In the genomic region with DNA sequence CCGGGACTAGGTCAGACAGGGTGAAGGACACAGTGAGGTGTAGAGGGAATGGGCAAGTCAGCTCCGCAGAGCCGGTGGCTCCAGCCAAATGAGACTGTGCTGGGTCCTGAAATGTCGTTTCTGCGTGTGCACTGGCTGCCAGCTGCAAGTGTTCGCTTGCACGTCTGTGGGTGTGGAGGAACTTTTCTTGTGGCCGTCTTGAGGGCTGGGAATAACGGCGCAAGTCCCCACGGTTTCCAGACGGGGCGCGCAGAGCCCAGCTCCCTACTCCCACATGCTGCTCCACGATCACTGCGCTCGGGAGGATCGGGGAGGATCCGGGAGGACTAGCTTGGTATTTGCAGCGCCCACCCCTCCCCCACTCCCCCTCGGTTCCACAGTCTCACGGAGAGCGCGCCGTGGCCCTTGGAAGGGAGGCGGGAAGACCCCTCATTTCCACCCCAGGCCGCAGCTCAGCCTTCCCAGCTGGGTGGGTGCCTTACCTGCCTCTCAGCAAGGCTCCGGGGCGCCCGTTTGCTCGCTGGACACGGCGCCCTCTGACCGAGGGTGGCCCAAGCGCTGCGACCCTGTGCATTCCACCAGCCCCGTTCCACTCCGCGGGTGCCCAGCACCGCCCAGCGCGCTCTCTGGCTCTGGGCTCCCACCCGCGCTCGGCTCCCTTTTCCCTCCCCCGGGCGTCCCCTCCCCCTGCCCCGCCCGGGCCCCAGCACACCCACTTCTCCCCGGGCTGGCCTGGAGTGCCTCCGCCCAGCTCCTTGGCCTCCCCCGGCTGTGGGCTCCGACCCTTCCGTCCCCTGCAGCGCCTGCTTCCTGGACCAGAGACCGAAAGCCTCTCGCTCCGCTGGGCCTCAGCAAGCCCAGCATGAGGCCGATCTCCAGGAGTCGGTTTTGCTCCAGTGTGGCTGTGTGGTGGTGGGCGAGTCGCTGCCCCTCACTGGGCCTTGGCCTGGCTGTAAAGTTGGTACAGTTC, we compare ENCODE assay signal across 9 cellular contexts. TPM values are rescaled to one million over a fixed set of nuclear protein-coding genes. Genes with fewer than 3 reads are reported as not detected.
A peak's percentile ranks its signal among the peaks of the same experiment; 100 is the strongest.
DNase-seq lines count a peak whose midpoint lies in the region; ATAC-seq and TF ChIP-seq lines count a peak whose summit lies in the region.
"Had no signal": no experiment of that assay in that cellular context is flagged by ENCODE, and none has a peak within 500 bp of the region (broad histone marks: within the 10 kb centered on the region; RNA-seq: fewer than 3 reads in every experiment).

Gene KCNE3, minus strand, starts transcription at position 634 of the 970 bp plus-strand sequence. CDS start 9,986 bp downstream, outside the sequence.

- no peaks in the 10 kb centered on the region for H3F3A ChIP-seq in smooth muscle cell (ENCODE audit: low read depth)

- no peaks in the 10 kb centered on the region for H3K9me3 ChIP-seq in smooth muscle cell (replicated peaks; ENCODE audit: low read depth)
- no peaks in the 10 kb centered on the region for H3K9me3 ChIP-seq in CD8-positive, alpha-beta memory T cell (ENCODE audit: low read length)

- H2AFZ ChIP-seq in smooth muscle cell (ENCODE audit: low read depth), result peak within 1 kb of the TSS; percentile 53

- H3K27me3 Mint-ChIP-seq in dendritic cell treated with granulocyte-macrophage colony-stimulating factor and Interleukin-4, amounts not matched to agents 40 ng/mL and 50 ng/mL, for 4 days, result no peaks in the 10 kb centered on the region
- H3K27me3 Mint-ChIP-seq in CD8-positive, alpha-beta memory T cell, result peaks cover 30 to 54% of the 10 kb centered on the region in 2 donors

- H3K9me3 Mint-ChIP-seq in dendritic cell treated with granulocyte-macrophage colony-stimulating factor and Interleukin-4, amounts not matched to agents 40 ng/mL and 50 ng/mL, for 4 days, result no peaks in the 10 kb centered on the region
- no peaks in the 10 kb centered on the region for H3K9me3 Mint-ChIP-seq in CD8-positive, alpha-beta memory T cell

- H3K27me3 ChIP-seq in smooth muscle cell (ENCODE audit: low read depth), result no peaks in the 10 kb centered on the region
- H3K27me3 ChIP-seq in CD8-positive, alpha-beta memory T cell (ENCODE audit: insufficient read depth, low read length, poor library complexity, severe bottlenecking), result peaks cover 4% of the 10 kb centered on the region

- CTCF ChIA-PET in CD8-positive, alpha-beta memory T cell (lab: Charles Lee), result interaction anchor here (1.1 kb wide), 1 partner anchor 14 kb away, joined by 3 read pairs; no protein-coding TSS in a partner anchor

- H3K79me2 ChIP-seq in smooth muscle cell (ENCODE audit: low read depth), result no peaks in the 10 kb centered on the region

- POLR2A ChIA-PET in CD8-positive, alpha-beta memory T cell (lab: Charles Lee), result no interaction called here

- H3K4me3 ChIP-seq in HFF-Myc (replicated peaks; ENCODE audit: low read depth, low read length) (peak within 1 kb of the TSS; percentile 33), smooth muscle cell (peak within 1 kb of the TSS; percentile 59)
- H3K4me3 ChIP-seq in CD8-positive, alpha-beta memory T cell (ENCODE audit: low read length), result no peak within 1 kb of the TSS

- H3K27ac Mint-ChIP-seq in dendritic cell treated with granulocyte-macrophage colony-stimulating factor and Interleukin-4, amounts not matched to agents 40 ng/mL and 50 ng/mL, for 4 days, result peak within 1 kb of the TSS; percentile 90
- no peak within 1 kb of the TSS for H3K27ac Mint-ChIP-seq in CD8-positive, alpha-beta memory T cell

- H3K36me3 Mint-ChIP-seq in dendritic cell treated with granulocyte-macrophage colony-stimulating factor and Interleukin-4, amounts not matched to agents 40 ng/mL and 50 ng/mL, for 4 days (ENCODE audit: low read depth), result peaks cover 8% of the 10 kb centered on the region
- H3K36me3 Mint-ChIP-seq in CD8-positive, alpha-beta memory T cell, result no peaks in the 10 kb centered on the region

- intact Hi-C loops in dendritic cell treated with granulocyte-macrophage colony-stimulating factor and Interleukin-4, amounts not matched to agents 40 ng/mL and 50 ng/mL, for 4 days (cut with micrococcal nuclease), result no loop called here
- intact Hi-C loops in left colon (cut with DNase I, micrococcal nuclease), result loop anchor here in 1 of 2 donors (10.0 kb wide), 1 partner anchor 278 kb away; the partner anchor contains the start of gene RNF169

- H3K4me2 ChIP-seq in smooth muscle cell, result peak within 1 kb of the TSS; percentile 86

- H3K4me3 Mint-ChIP-seq in dendritic cell treated with granulocyte-macrophage colony-stimulating factor and Interleukin-4, amounts not matched to agents 40 ng/mL and 50 ng/mL, for 4 days, result peak within 1 kb of the TSS; percentile 81
- peak within 1 kb of the TSS in 1 of 7 donors; percentile 33 for H3K4me3 Mint-ChIP-seq in CD8-positive, alpha-beta memory T cell

- ATAC-seq in left colon, result peak; percentile 74

- no peak within 1 kb of the TSS for H3K27ac ChIP-seq in smooth muscle cell (ENCODE audit: low read depth)
- no peak within 1 kb of the TSS for H3K27ac ChIP-seq in CD8-positive, alpha-beta memory T cell (ENCODE audit: low read depth, low read length)

- TF ChIP-seq CTCF in HFF-Myc (IDR thresholded peaks at IDR 0.05; ENCODE audit: low read depth, low read length, missing control alignments) (no peak), smooth muscle cell (IDR thresholded peaks at IDR 0.05; ENCODE audit: borderline replicate concordance, insufficient read depth, poor library complexity, severe bottlenecking) (no peak)

- H3K4me1 ChIP-seq in smooth muscle cell (ENCODE audit: low read depth), result peaks cover 12% of the 10 kb centered on the region
- H3K4me1 ChIP-seq in CD8-positive, alpha-beta memory T cell (ENCODE audit: insufficient read depth, low read length), result no peaks in the 10 kb centered on the region

- no peak for DNase-seq in HFF-Myc (ENCODE audit: extremely low read depth, low read depth)
- peak; percentile 67 to 71 for DNase-seq in left colon
- DNase-seq in smooth muscle cell (lab: John Stamatoyannopoulos, UW; ENCODE audit: unreplicated experiment), result no peak
- DNase-seq in stimulated activated CD4-positive, alpha-beta T cell treated with anti-CD3 and anti-CD28 coated beads, Interleukin-15, amount 100 ng/mL, for 24 hours, result no peak
- DNase-seq in NCI-H2196 treated with DMSO at 0.1 percent for 48 hours (lab: John Stamatoyannopoulos, UW; ENCODE audit: unreplicated experiment), result no peak
- DNase-seq in CD8-positive, alpha-beta memory T cell, result no peak
- no peak for DNase-seq in NCI-H526 treated with DMSO at 0.1 percent for 48 hours (lab: John Stamatoyannopoulos, UW)
- DNase-seq: NCI-H446 treated with DMSO at 0.1 percent for 48 hours had no signal

- no peaks in the 10 kb centered on the region for H3K36me3 ChIP-seq in smooth muscle cell (ENCODE audit: low read depth)
- no peaks in the 10 kb centered on the region for H3K36me3 ChIP-seq in CD8-positive, alpha-beta memory T cell (ENCODE audit: insufficient read depth, low read length)

- peak within 1 kb of the TSS; percentile 35 for H3K9ac ChIP-seq in smooth muscle cell (ENCODE audit: low read depth)

- H4K20me1 ChIP-seq in smooth muscle cell (ENCODE audit: low read depth), result no peaks in the 10 kb centered on the region

- WGBS in smooth muscle cell (ENCODE audit: low lambda C conversion rate), result 14% methylated on average over 48 of the region's 62 CpGs

- peaks cover 80% of the 10 kb centered on the region for H3K4me1 Mint-ChIP-seq in dendritic cell treated with granulocyte-macrophage colony-stimulating factor and Interleukin-4, amounts not matched to agents 40 ng/mL and 50 ng/mL, for 4 days (ENCODE audit: low read depth)
- H3K4me1 Mint-ChIP-seq in CD8-positive, alpha-beta memory T cell, result peaks cover 0 to 7% (median 1%) of the 10 kb centered on the region in 3 donors

RNA-seq across cellular contexts. Expression of gene KCNE3, which starts in this region (rescaled TPM):
- total RNA-seq in left colon, result 10 to 100 TPM; 18.8 to 37.7 TPM
- 3.9 and 6.3 TPM in 2 replicates for total RNA-seq in smooth muscle cell
- polyA plus RNA-seq in smooth muscle cell, result 4.2 and 5.1 TPM in 2 replicates
- total RNA-seq in CD8-positive, alpha-beta memory T cell, result under 1 TPM in 1 of 2 experiments, not detected in 1; 0.07 TPM
- polyA plus RNA-seq in CD8-positive, alpha-beta memory T cell, result not detected

Comparison
In these comparisons a context has a peak if more than half of its experiments do, and no peak if none do; other contexts are left out.
1. DNase-seq: peak in left colon (2 of 2); none in HFF-Myc (single experiment), smooth muscle cell (single experiment), stimulated activated CD4-positive, alpha-beta T cell treated with anti-CD3 and anti-CD28 coated beads, Interleukin-15, amount 100 ng/mL, for 24 hours (single experiment), NCI-H2196 treated with DMSO at 0.1 percent for 48 hours (single experiment), CD8-positive, alpha-beta memory T cell (0 of 5) and NCI-H526 treated with DMSO at 0.1 percent for 48 hours (single experiment).